ENCODE assay signal across 21 cellular contexts in genomic region chr12:73159952-73160351, GRCh38.
"Had no signal": no experiment of that assay in that cellular context is flagged by ENCODE, and none has a peak within 500 bp of the region (broad histone marks: within the 10 kb centered on the region; RNA-seq: fewer than 3 reads in every experiment).

No MANE protein-coding gene starts in this region.

- H3K4me1 ChIP-seq: adrenal gland, ascending aorta, right lobe of liver, tibial artery had no signal

- H3K36me3 ChIP-seq: adrenal gland, ascending aorta, right lobe of liver, tibial artery had no signal

- H3K4me2 ChIP-seq: hepatocyte had no signal

- ATAC-seq: activated T-cell treated with anti-CD3 and anti-CD28 coated beads, Interleukin-2, amount 50 U/mL, for 4 hours; esophagus mucosa; T-helper 17 cell had no signal

- H3K9me3 ChIP-seq: adrenal gland, ascending aorta, right lobe of liver, tibial artery had no signal

- H3K27me3 ChIP-seq: adrenal gland, ascending aorta, hepatocyte, right lobe of liver, tibial artery had no signal

- DNase-seq: activated CD8-positive, alpha-beta memory T cell treated with anti-CD3 and anti-CD28 coated beads for 24 hours; activated CD8-positive, alpha-beta memory T cell treated with anti-CD3 and anti-CD28 coated beads, Interleukin-2, amount 50 U/mL, for 4 hours; activated naive CD4-positive, alpha-beta T cell; activated T-cell treated with anti-CD3 and anti-CD28 coated beads, Interleukin-2, amount 50 U/mL, for 4 hours; adrenal gland; central memory CD4-positive, alpha-beta T cell; dermis blood vessel endothelial cell; effector CD8-positive, alpha-beta T cell; foreskin melanocyte; glutamatergic neuron; nucleus accumbens; posterior cingulate gyrus; right lobe of liver; stimulated activated CD4-positive, alpha-beta T cell treated with anti-CD3 and anti-CD28 coated beads, Interleukin-1b, Interleukin-23, amount 100 ng/mL, for 48 hours; substantia nigra; T-helper 17 cell; tibial artery had no signal

- H3K4me3 ChIP-seq: adrenal gland, ascending aorta, hepatocyte, right lobe of liver, skin epidermis, tibial artery had no signal

- H3K79me2 ChIP-seq: hepatocyte had no signal

- H3K27ac ChIP-seq: adrenal gland, ascending aorta, hepatocyte, right lobe of liver, skin epidermis, tibial artery had no signal
